ENCODE assay signal across 8 cellular contexts in the genomic region with DNA sequence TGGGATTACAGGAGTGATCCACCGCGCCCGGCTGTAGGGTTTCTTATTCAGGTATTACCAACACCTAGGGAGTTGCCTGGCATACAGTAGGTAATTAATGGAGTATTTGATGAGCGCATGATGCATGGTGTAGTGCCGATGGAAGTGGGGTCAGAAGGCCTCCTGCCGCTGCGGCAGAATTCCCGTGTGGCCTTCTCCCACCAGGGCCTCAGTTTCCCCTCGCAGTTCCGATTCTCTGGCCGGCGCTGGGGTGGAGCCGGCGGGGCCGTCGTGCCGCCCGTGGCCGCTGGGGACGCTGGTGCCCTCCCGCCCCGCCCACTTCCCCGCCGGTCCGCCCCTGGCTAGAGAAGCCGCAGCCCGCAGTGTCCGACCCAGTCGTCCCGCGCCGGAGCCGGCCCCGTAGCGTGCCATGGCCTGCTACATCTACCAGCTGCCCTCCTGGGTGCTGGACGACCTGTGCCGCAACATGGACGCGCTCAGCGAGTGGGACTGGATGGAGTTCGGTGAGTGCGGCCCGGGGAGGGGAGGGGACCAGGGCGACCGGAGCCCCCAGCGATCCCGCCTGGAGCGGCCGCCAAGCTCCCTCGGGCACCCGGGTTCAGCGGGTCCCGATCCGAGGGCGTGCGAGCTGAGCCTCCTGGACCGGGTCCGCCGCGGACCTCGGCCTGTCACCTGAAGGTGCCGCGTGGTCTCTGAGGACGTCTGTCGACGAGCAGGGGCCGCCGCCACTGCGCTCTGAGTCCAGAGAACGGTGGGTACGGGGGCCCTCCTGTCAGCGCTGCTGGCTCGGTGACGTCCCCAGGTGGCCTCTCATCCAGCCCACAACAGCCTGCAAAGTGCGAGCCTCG. TPM values are rescaled to one million over a fixed set of nuclear protein-coding genes. Genes with fewer than 3 reads are reported as not detected.
A peak's percentile ranks its signal among the peaks of the same experiment; 100 is the strongest.
DNase-seq lines count a peak whose midpoint lies in the region; ATAC-seq, FAIRE-seq and TF ChIP-seq lines count a peak whose summit lies in the region.

IRAK2 (plus strand) TSS at position 374 of the 848 bp plus-strand sequence; CDS start at position 410, 36 bp downstream.

- H3K27ac ChIP-seq in kidney (ENCODE audit: low read depth in 2 of 2, low read length in 2 of 2), result peak within 1 kb of the TSS in 1 of 2 donors; percentile 26

- peak within 1 kb of the TSS; percentile 86 for H3K4me3 Mint-ChIP-seq in activated B cell treated with CpG ODN at 0.5 μM for 24 hours

- FAIRE-seq in kidney (lab: Jason Lieb, UNC), result no peak

- H3K4me1 ChIP-seq in kidney (ENCODE audit: control insufficient read depth in 1 of 2, insufficient read depth in 1 of 2, low read depth in 1 of 2, low read length in 2 of 2), result no peaks in the 10 kb centered on the region

- CTCF ChIA-PET in activated B cell treated with CpG ODN at 0.5 μM for 24 hours (lab: Charles Lee), result interaction anchor here (1.0 to 4.0 kb wide), 4 partner anchors 27 to 59 kb away, joined by 4 to 24 read pairs (median 7); no protein-coding TSS in a partner anchor

- H3K36me3 Mint-ChIP-seq in activated B cell treated with CpG ODN at 0.5 μM for 24 hours (ENCODE audit: low read depth), result peaks cover 15% of the 10 kb centered on the region

- H3K36me3 ChIP-seq in kidney (ENCODE audit: control insufficient read depth in 1 of 2, insufficient read depth in 2 of 2, low read length in 2 of 2), result no peaks in the 10 kb centered on the region

- H3K9me3 Mint-ChIP-seq in activated B cell treated with CpG ODN at 0.5 μM for 24 hours, result peaks cover 7% of the 10 kb centered on the region

- intact Hi-C loops in activated B cell treated with CpG ODN at 0.5 μM for 24 hours (cut with micrococcal nuclease), result loop anchor here (1.0 to 2.0 kb wide), 6 partner anchors 23 to 84 kb away; partner anchors contain the start of genes BRK1, TATDN2 and VHL
- intact Hi-C loops in kidney (cut with DNase I), result no loop called here

- H3K9me3 ChIP-seq in kidney (ENCODE audit: control insufficient read depth in 1 of 2, low read length in 2 of 2), result peaks cover 0 to 4% of the 10 kb centered on the region in 2 donors

- peak within 1 kb of the TSS; percentile 30 to 67 for H3K9ac ChIP-seq in kidney (ENCODE audit: low read length in 2 of 2)

- peak; percentile 89 for ATAC-seq in GM21390 (IDR thresholded peaks at IDR 0.05; ENCODE audit: unreplicated experiment)
- peak; percentile 91 for ATAC-seq in activated B cell treated with CpG ODN at 0.5 μM for 24 hours (ENCODE audit: low read depth)
- ATAC-seq in GM18519 (IDR thresholded peaks at IDR 0.05; ENCODE audit: low FRiP score, unreplicated experiment), result no peak

- POLR2A ChIA-PET in activated B cell treated with CpG ODN at 0.5 μM for 24 hours (lab: Charles Lee), result interaction anchor here (0.7 to 3.4 kb wide), 12 partner anchors 9 to 768 kb away, joined by 3 to 15 read pairs (median 4); partner anchors contain the start of genes EMC3 and VHL

- H3K27ac Mint-ChIP-seq in activated B cell treated with CpG ODN at 0.5 μM for 24 hours, result no peak within 1 kb of the TSS

- H3K4me1 Mint-ChIP-seq in activated B cell treated with CpG ODN at 0.5 μM for 24 hours, result peaks cover 38% of the 10 kb centered on the region

- peak; percentile 64 for TF ChIP-seq CTCF in activated B cell treated with CpG ODN at 0.5 μM for 24 hours (IDR thresholded peaks at IDR 0.05)
- TF ChIP-seq CTCF in kidney (IDR thresholded peaks at IDR 0.05; ENCODE audit: borderline replicate concordance, extremely low read depth, insufficient read depth), result peak; percentile 74

- H3K27me3 Mint-ChIP-seq in activated B cell treated with CpG ODN at 0.5 μM for 24 hours, result no peaks in the 10 kb centered on the region

- H3K4me3 ChIP-seq in kidney (ENCODE audit: low read length in 2 of 2), result peak within 1 kb of the TSS; percentile 71 to 76

- peak; percentile 94 for DNase-seq in D341Med (ENCODE audit: low spot score)
- peak; percentile 91 for DNase-seq in HuH-7 (ENCODE audit: low spot score)
- peak; percentile 65 for DNase-seq in activated B cell treated with CpG ODN at 0.5 μM for 24 hours
- DNase-seq in cerebellum (ENCODE audit: low spot score), result peak; percentile 83
- DNase-seq in kidney, result peak; percentile 93
- peak; percentile 67 for DNase-seq in stimulated activated CD4-positive, alpha-beta T cell treated with anti-CD3 and anti-CD28 coated beads, Interleukin-12 subunit alpha, Interleukin-12 subunit beta, amount 100 ng/mL, for 4 hours

RNA-seq across cellular contexts. Expression of gene IRAK2, which starts in this region (rescaled TPM):
- total RNA-seq in activated B cell treated with CpG ODN at 0.5 μM for 24 hours, result 8.6 and 8.8 TPM in 2 replicates
- 1.5 TPM for total RNA-seq in cerebellum
- 8.9 TPM for total RNA-seq in kidney
- 1.2 TPM for polyA plus RNA-seq in kidney (ENCODE audit: insufficient read depth, low read depth, low replicate concordance)
